ENCODE assay signal across 18 cellular contexts in genomic region chr10:103648231-103648950, GRCh38.
A peak's percentile ranks its signal among the peaks of the same experiment; 100 is the strongest.
DNase-seq lines count a peak whose midpoint lies in the region; ATAC-seq and TF ChIP-seq lines count a peak whose summit lies in the region.
"Had no signal": no experiment of that assay in that cellular context is flagged by ENCODE, and none has a peak within 500 bp of the region (broad histone marks: within the 10 kb centered on the region; RNA-seq: fewer than 3 reads in every experiment).

No MANE protein-coding gene starts in this region.

- no peak overlapping the region for H2BK15ac ChIP-seq in mesendoderm (replicated peaks; ENCODE audit: low read depth)

- H3K56ac ChIP-seq in mesendoderm (ENCODE audit: low read length) = no peak overlapping the region

- DNase-seq in LHCN-M2 (ENCODE audit: low read depth) (peak; percentile 35), esophagus squamous epithelium (lab: John Stamatoyannopoulos, UW) (no peak), neural crest cell (ENCODE audit: low read depth, low spot score) (no peak), type B pancreatic cell (ENCODE audit: extremely low spot score, unreplicated experiment) (no peak), mesendoderm (no peak)
- DNase-seq in stimulated activated naive CD8-positive, alpha-beta T cell treated with anti-CD3 and anti-CD28 coated beads, Interleukin-15, amount 100 ng/mL, for 72 hours = no peak
- DNase-seq: activated B cell treated with CpG ODN at 0.5 μM for 24 hours; activated naive CD4-positive, alpha-beta T cell treated with Interleukin-2 at 50 U/mL for 16 hours; effector CD4-positive, alpha-beta T cell; islet precursor cell; NCI-H2081 treated with DMSO at 0.1 percent for 48 hours; NCI-H69; T-helper 1 cell had no signal

- no peak overlapping the region for H3K18ac ChIP-seq in mesendoderm (ENCODE audit: low read length)

- no peak for TF ChIP-seq CTCF in esophagus squamous epithelium (IDR thresholded peaks at IDR 0.05)
- TF ChIP-seq CTCF in neural crest cell (conservative IDR thresholded peaks at IDR 0.05) = no peak
- no peak for TF ChIP-seq CTCF in type B pancreatic cell (conservative IDR thresholded peaks at IDR 0.05)

- no peak overlapping the region for H3K4me2 ChIP-seq in mesendoderm (ENCODE audit: low read length)

- no peak overlapping the region for H3K9ac ChIP-seq in mesendoderm (ENCODE audit: low read length)

- H3K27me3 Mint-ChIP-seq in neural crest cell (ENCODE audit: low read depth) = no peaks in the 10 kb centered on the region
- H3K27me3 Mint-ChIP-seq in type B pancreatic cell = no peaks in the 10 kb centered on the region
- peaks cover 6% of the 10 kb centered on the region for H3K27me3 Mint-ChIP-seq in stimulated activated naive CD8-positive, alpha-beta T cell treated with anti-CD3 and anti-CD28 coated beads, Interleukin-15, amount 100 ng/mL, for 72 hours
- H3K27me3 Mint-ChIP-seq: activated B cell treated with CpG ODN at 0.5 μM for 24 hours, progenitor cell of endocrine pancreas had no signal

- H3K23ac ChIP-seq in mesendoderm (ENCODE audit: low read length) = no peak overlapping the region

- no peak overlapping the region for H4K8ac ChIP-seq in mesendoderm (ENCODE audit: low read depth, low read length)

- H3K4me1 ChIP-seq in esophagus squamous epithelium = peaks cover 28 to 98% (median 80%) of the 10 kb centered on the region in 3 donors
- no peaks in the 10 kb centered on the region for H3K4me1 ChIP-seq in mesendoderm (ENCODE audit: control insufficient read depth, low read depth, low read length)

- intact Hi-C loops in esophagus squamous epithelium (cut with DNase I) = no loop called here

- no peak overlapping the region for H4K5ac ChIP-seq in mesendoderm (ENCODE audit: low read length)

- TF ChIP-seq POLR2A in esophagus squamous epithelium (IDR thresholded peaks at IDR 0.05) (no peak), GM18505 (IDR thresholded peaks at IDR 0.05; ENCODE audit: borderline replicate concordance, extremely low read depth, insufficient read depth, insufficient read length) (no peak)

- WGBS in esophagus squamous epithelium, 2 donors = 49 to 50% methylated on average over 13 to 15 of the region's 16 CpGs
- WGBS in mesendoderm (ENCODE audit: extremely low coverage, insufficient coverage, low lambda C conversion rate) = no CpG with 5 or more reads among the region's 16 CpGs

- H3K79me2 ChIP-seq in mesendoderm (ENCODE audit: control insufficient read depth, insufficient read depth, low read length) = no peaks in the 10 kb centered on the region

- H3K9me3 Mint-ChIP-seq in neural crest cell (no peaks in the 10 kb centered on the region), type B pancreatic cell (no peaks in the 10 kb centered on the region)
- H3K9me3 Mint-ChIP-seq in stimulated activated naive CD8-positive, alpha-beta T cell treated with anti-CD3 and anti-CD28 coated beads, Interleukin-15, amount 100 ng/mL, for 72 hours = no peaks in the 10 kb centered on the region
- H3K9me3 Mint-ChIP-seq: activated B cell treated with CpG ODN at 0.5 μM for 24 hours had no signal

- H3K36me3 Mint-ChIP-seq in neural crest cell (ENCODE audit: low read depth) = peaks cover 9% of the 10 kb centered on the region
- peaks cover 9% of the 10 kb centered on the region for H3K36me3 Mint-ChIP-seq in type B pancreatic cell

- H3K4me1 Mint-ChIP-seq in neural crest cell = peaks cover 10% of the 10 kb centered on the region
- H3K4me1 Mint-ChIP-seq in type B pancreatic cell (ENCODE audit: unreplicated experiment) = peaks cover 44% of the 10 kb centered on the region
- H3K4me1 Mint-ChIP-seq in stimulated activated naive CD8-positive, alpha-beta T cell treated with anti-CD3 and anti-CD28 coated beads, Interleukin-15, amount 100 ng/mL, for 72 hours = no peaks in the 10 kb centered on the region
- H3K4me1 Mint-ChIP-seq: activated B cell treated with CpG ODN at 0.5 μM for 24 hours had no signal

- H3K36me3 ChIP-seq in esophagus squamous epithelium (peaks cover 0 to 55% (median 0%) of the 10 kb centered on the region in 3 donors), mesendoderm (ENCODE audit: control insufficient read depth, insufficient read depth, low read length) (peaks cover 4% of the 10 kb centered on the region)
- H3K36me3 ChIP-seq: thyroid gland had no signal

- H3K9me3 ChIP-seq in esophagus squamous epithelium = no peaks in the 10 kb centered on the region
- H3K9me3 ChIP-seq: thyroid gland had no signal

- H3K4me3 ChIP-seq in esophagus squamous epithelium (no peak overlapping the region), mesendoderm (ENCODE audit: low read length) (no peak overlapping the region)
- H3K4me3 ChIP-seq: thyroid gland had no signal

- no peak for ATAC-seq in stimulated activated naive CD8-positive, alpha-beta T cell treated with anti-CD3 and anti-CD28 coated beads, Interleukin-15, amount 100 ng/mL, for 72 hours
- ATAC-seq in GM18505 (IDR thresholded peaks at IDR 0.05; ENCODE audit: unreplicated experiment) = no peak
- ATAC-seq: HepG2 had no signal

- no peak overlapping the region for H2BK5ac ChIP-seq in mesendoderm (ENCODE audit: low read length)

- H3K4ac ChIP-seq in mesendoderm (ENCODE audit: low read depth, low read length) = no peak overlapping the region

- no peak overlapping the region for H3K4me3 Mint-ChIP-seq in neural crest cell
- no peak overlapping the region for H3K4me3 Mint-ChIP-seq in type B pancreatic cell
- H3K4me3 Mint-ChIP-seq in stimulated activated naive CD8-positive, alpha-beta T cell treated with anti-CD3 and anti-CD28 coated beads, Interleukin-15, amount 100 ng/mL, for 72 hours = no peak overlapping the region
- H3K4me3 Mint-ChIP-seq: activated B cell treated with CpG ODN at 0.5 μM for 24 hours had no signal

- H3K27ac Mint-ChIP-seq in neural crest cell (ENCODE audit: unreplicated experiment) (peak overlapping the region; percentile 20), type B pancreatic cell (peak overlapping the region; percentile 68)
- no peak overlapping the region for H3K27ac Mint-ChIP-seq in stimulated activated naive CD8-positive, alpha-beta T cell treated with anti-CD3 and anti-CD28 coated beads, Interleukin-15, amount 100 ng/mL, for 72 hours
- H3K27ac Mint-ChIP-seq: activated B cell treated with CpG ODN at 0.5 μM for 24 hours, progenitor cell of endocrine pancreas had no signal

- no peak overlapping the region for H2BK120ac ChIP-seq in mesendoderm (ENCODE audit: low read depth, low read length)

- H3K79me1 ChIP-seq in mesendoderm (ENCODE audit: low read length) = peaks cover 2% of the 10 kb centered on the region

- H3K27ac ChIP-seq in esophagus squamous epithelium = peak overlapping the region; percentile 41 to 81 (median 70)
- no peak overlapping the region for H3K27ac ChIP-seq in mesendoderm (ENCODE audit: low read depth, low read length)
- H3K27ac ChIP-seq: C4-2B had no signal

- H3K27me3 ChIP-seq in esophagus squamous epithelium (no peaks in the 10 kb centered on the region), mesendoderm (ENCODE audit: insufficient read depth, low read length, poor library complexity) (no peaks in the 10 kb centered on the region)
- H3K27me3 ChIP-seq: thyroid gland had no signal

- H2AK5ac ChIP-seq in mesendoderm (ENCODE audit: low read length) = no peak overlapping the region

Comparison
In these comparisons a context has a peak if more than half of its experiments do, and no peak if none do; other contexts are left out.
1. H3K27ac Mint-ChIP-seq: peak in neural crest cell (single experiment) and type B pancreatic cell (single experiment); none in stimulated activated naive CD8-positive, alpha-beta T cell treated with anti-CD3 and anti-CD28 coated beads, Interleukin-15, amount 100 ng/mL, for 72 hours (0 of 2).